In the genomic region with DNA sequence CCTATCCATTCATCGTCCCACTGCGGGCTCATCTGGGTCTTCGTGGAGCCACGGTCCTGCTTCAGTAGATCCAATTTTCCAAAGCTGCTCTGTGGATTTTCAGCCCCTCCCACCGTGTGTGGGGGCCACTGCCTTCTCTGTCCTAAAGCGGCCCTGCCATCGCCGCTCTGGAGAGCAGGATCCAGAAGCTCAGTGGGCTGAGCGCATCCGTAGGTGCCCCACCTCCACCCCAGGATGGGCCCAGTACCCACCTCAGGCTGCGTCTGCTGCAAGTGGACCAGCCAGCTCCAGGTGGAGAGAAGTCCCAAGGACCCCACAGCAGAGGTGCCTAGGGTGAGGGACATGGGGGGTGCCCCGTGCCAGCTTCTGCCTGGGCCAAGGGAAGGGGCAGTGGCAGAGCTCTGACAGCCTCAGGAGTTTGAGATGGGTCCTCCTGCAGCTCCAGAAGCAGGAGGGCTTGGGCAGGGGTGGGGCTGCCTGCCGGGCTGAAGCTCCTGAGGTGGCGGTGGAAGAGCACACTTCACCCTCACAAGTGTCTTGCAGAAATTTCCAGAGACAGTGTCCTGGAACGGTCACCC, we compare ENCODE assay signal across 23 cellular contexts.
"Had no signal": no experiment of that assay in that cellular context is flagged by ENCODE, and none has a peak within 500 bp of the region (broad histone marks: within the 10 kb centered on the region; RNA-seq: fewer than 3 reads in every experiment).

No MANE protein-coding gene starts in this region.

- H3K36me3 Mint-ChIP-seq: immature natural killer cell, natural killer cell had no signal

- ATAC-seq: body of pancreas, esophagus mucosa, natural killer cell, psoas muscle, right cardiac atrium had no signal

- H3K9me3 Mint-ChIP-seq: immature natural killer cell; natural killer cell; stimulated activated naive CD8-positive, alpha-beta T cell treated with anti-CD3 and anti-CD28 coated beads, Interleukin-15, Interleukin-2, amounts not matched to agents 100 ng/mL and 50 ng/mL, for 24 hours had no signal

- DNase-seq: activated CD4-positive, CD25-positive, alpha-beta regulatory T cell treated with anti-CD3 and anti-CD28 coated beads, Interleukin-2, amount 50 U/mL, for 72 hours; activated naive CD4-positive, alpha-beta T cell treated with Interleukin-2 at 50 U/mL for 16 hours; body of pancreas; dermis blood vessel endothelial cell; effector memory CD4-positive, alpha-beta T cell; glutamatergic neuron; immature natural killer cell; left ventricle myocardium inferior; midbrain; natural killer cell; ovary; psoas muscle; stimulated activated CD4-positive, alpha-beta T cell treated with anti-CD3 and anti-CD28 coated beads, Interleukin-1b, Interleukin-23, amount 100 ng/mL, for 48 hours; substantia nigra; T-helper 1 cell; tibial artery; WERI-Rb-1 had no signal

- H3K4me2 ChIP-seq: hepatocyte had no signal

- H3K36me3 ChIP-seq: cardiac muscle cell, left ventricle myocardium inferior, ovary, tibial artery, WERI-Rb-1 had no signal

- H3K9me3 ChIP-seq: body of pancreas, left ventricle myocardium inferior, ovary, psoas muscle, tibial artery had no signal

- H3K79me2 ChIP-seq: hepatocyte had no signal

- H3K27ac ChIP-seq: body of pancreas, cardiac muscle cell, hepatocyte, left ventricle myocardium inferior, ovary, psoas muscle, skin epidermis, tibial artery, WERI-Rb-1 had no signal

- H3K4me3 ChIP-seq: body of pancreas, cardiac muscle cell, hepatocyte, left ventricle myocardium inferior, ovary, psoas muscle, skin epidermis, tibial artery had no signal

- H3K27me3 Mint-ChIP-seq: stimulated activated naive CD8-positive, alpha-beta T cell treated with anti-CD3 and anti-CD28 coated beads, Interleukin-15, Interleukin-2, amounts not matched to agents 100 ng/mL and 50 ng/mL, for 24 hours had no signal

- H2AFZ ChIP-seq: hepatocyte had no signal

- H3K4me3 Mint-ChIP-seq: immature natural killer cell; natural killer cell; stimulated activated naive CD8-positive, alpha-beta T cell treated with anti-CD3 and anti-CD28 coated beads, Interleukin-15, Interleukin-2, amounts not matched to agents 100 ng/mL and 50 ng/mL, for 24 hours had no signal

- H3K4me1 Mint-ChIP-seq: immature natural killer cell had no signal

- H3K27ac Mint-ChIP-seq: immature natural killer cell; natural killer cell; stimulated activated naive CD8-positive, alpha-beta T cell treated with anti-CD3 and anti-CD28 coated beads, Interleukin-15, Interleukin-2, amounts not matched to agents 100 ng/mL and 50 ng/mL, for 24 hours had no signal

- H3K27me3 ChIP-seq: body of pancreas, cardiac muscle cell, hepatocyte, ovary had no signal
